8 cellular contexts compared by ENCODE assay signal in genomic region chr19:14419038-14419813, GRCh38. TPM values are rescaled to one million over a fixed set of nuclear protein-coding genes. Genes with fewer than 3 reads are reported as not detected.
DNase-seq lines count a peak whose midpoint lies in the region; ATAC-seq and TF ChIP-seq lines count a peak whose summit lies in the region.

Gene DDX39A, minus strand, starts transcription at chr19:14419341. Its CDS starts 6,121 bp downstream, at chr19:14413220.

- peaks cover 27 to 66% (median 49%) of the 10 kb centered on the region in 6 donors for H3K4me1 ChIP-seq in spleen

- peaks cover 44% of the 10 kb centered on the region for H3K4me1 Mint-ChIP-seq in activated B cell treated with CpG ODN at 0.5 μM for 24 hours

- CTCF ChIA-PET in activated B cell treated with CpG ODN at 0.5 μM for 24 hours (lab: Charles Lee): interaction anchor here (0.7 to 1.8 kb wide), 2 partner anchors 12 to 71 kb away, joined by 3 to 14 read pairs; partner anchors contain the start of gene PKN1

- 0 to 1% (median 1%) methylated on average over 37 to 67 of the region's 67 CpGs for WGBS in spleen, 5 donors

- H3K36me3 Mint-ChIP-seq in activated B cell treated with CpG ODN at 0.5 μM for 24 hours (ENCODE audit: low read depth): peaks cover 36% of the 10 kb centered on the region

- H3K4me3 Mint-ChIP-seq in activated B cell treated with CpG ODN at 0.5 μM for 24 hours: peak within 1 kb of the TSS; percentile 99

- TF ChIP-seq CTCF in activated B cell treated with CpG ODN at 0.5 μM for 24 hours (IDR thresholded peaks at IDR 0.05) (no peak), spleen (IDR thresholded peaks at IDR 0.05 in 8 of 11, conservative IDR thresholded peaks at IDR 0.05 in 3 of 11) (peak in 4 of 11 experiments; percentile 6 to 42 (median 18))

- peak within 1 kb of the TSS; percentile 99 for H3K27ac Mint-ChIP-seq in activated B cell treated with CpG ODN at 0.5 μM for 24 hours

- peaks cover 0 to 32% (median 0%) of the 10 kb centered on the region in 6 donors for H3K36me3 ChIP-seq in spleen

- peak within 1 kb of the TSS; percentile 91 to 99 (median 96) for H3K4me3 ChIP-seq in spleen

- no peaks in the 10 kb centered on the region for H3K9me3 Mint-ChIP-seq in activated B cell treated with CpG ODN at 0.5 μM for 24 hours

- H3K27ac ChIP-seq in caudate nucleus (ENCODE audit: low read depth, low read length): peak within 1 kb of the TSS; percentile 98
- H3K27ac ChIP-seq in spleen: peak within 1 kb of the TSS; percentile 81 to 96 (median 94)

- TF ChIP-seq POLR2A in GM18951 (IDR thresholded peaks at IDR 0.05; ENCODE audit: extremely low read depth, insufficient read depth, insufficient read length) (peak; percentile 88), spleen (IDR thresholded peaks at IDR 0.05) (peak in 2 of 3 donors; percentile 83 to 91)

- ATAC-seq in HG03196 (IDR thresholded peaks at IDR 0.05; ENCODE audit: unreplicated experiment) (peak; percentile 87), activated B cell treated with CpG ODN at 0.5 μM for 24 hours (ENCODE audit: low read depth) (peak; percentile 91)

- H3K27me3 ChIP-seq in spleen (replicated peaks in 1 of 7): no peaks in the 10 kb centered on the region

- POLR2A ChIA-PET in activated B cell treated with CpG ODN at 0.5 μM for 24 hours (lab: Charles Lee): interaction anchor here (0.7 to 3.0 kb wide), 17 partner anchors 13 to 1267 kb away, joined by 3 to 28 read pairs (median 4); partner anchors contain the start of genes ADGRE5, DNAJB1 and PKN1

- in situ Hi-C loops in GM18951 (cut with MboI; ENCODE audit: low sequenced_read_pairs, unreplicated experiment): no loop called here

- DNase-seq in AG08395 (ENCODE audit: low spot score) (peak; percentile 99), NCI-H345 (lab: John Stamatoyannopoulos, UW) (peak; percentile 97), activated B cell treated with CpG ODN at 0.5 μM for 24 hours (peak; percentile 83), caudate nucleus (lab: John Stamatoyannopoulos, UW) (peak; percentile 74 to 99 (median 97)), inferior parietal cortex (ENCODE audit: extremely low spot score) (peak; percentile 99), spleen (peak; percentile 99)

- no peaks in the 10 kb centered on the region for H3K9me3 ChIP-seq in spleen

- intact Hi-C loops in activated B cell treated with CpG ODN at 0.5 μM for 24 hours (cut with micrococcal nuclease) (loop anchor here (1.0 to 5.0 kb wide), 4 partner anchors 13 to 412 kb away; partner anchors contain the start of genes ASF1B and RFX1), spleen (cut with DNase I; ENCODE audit: low total_unique reads) (no loop called here)

- H3K27me3 Mint-ChIP-seq in activated B cell treated with CpG ODN at 0.5 μM for 24 hours: no peaks in the 10 kb centered on the region

RNA-seq across cellular contexts. Expression of gene DDX39A, which starts in this region (rescaled TPM):
- total RNA-seq in activated B cell treated with CpG ODN at 0.5 μM for 24 hours: 210 and 211 TPM in 2 replicates
- total RNA-seq in spleen: 100 to 1,000 TPM in 6 of 7 donors, 10 to 100 TPM in 1; 81.8 to 155 (median 124) TPM
- polyA plus RNA-seq in spleen: 100 to 1,000 TPM; 176 to 267 (median 248) TPM

Comparison
In these comparisons a context has a peak if more than half of its experiments do, and no peak if none do; other contexts are left out.
1. Peak in every context shown above with its lines: DNase-seq, ATAC-seq, H3K4me3 ChIP-seq and H3K27ac ChIP-seq.